9 cellular contexts compared by ENCODE assay signal in the genomic region with DNA sequence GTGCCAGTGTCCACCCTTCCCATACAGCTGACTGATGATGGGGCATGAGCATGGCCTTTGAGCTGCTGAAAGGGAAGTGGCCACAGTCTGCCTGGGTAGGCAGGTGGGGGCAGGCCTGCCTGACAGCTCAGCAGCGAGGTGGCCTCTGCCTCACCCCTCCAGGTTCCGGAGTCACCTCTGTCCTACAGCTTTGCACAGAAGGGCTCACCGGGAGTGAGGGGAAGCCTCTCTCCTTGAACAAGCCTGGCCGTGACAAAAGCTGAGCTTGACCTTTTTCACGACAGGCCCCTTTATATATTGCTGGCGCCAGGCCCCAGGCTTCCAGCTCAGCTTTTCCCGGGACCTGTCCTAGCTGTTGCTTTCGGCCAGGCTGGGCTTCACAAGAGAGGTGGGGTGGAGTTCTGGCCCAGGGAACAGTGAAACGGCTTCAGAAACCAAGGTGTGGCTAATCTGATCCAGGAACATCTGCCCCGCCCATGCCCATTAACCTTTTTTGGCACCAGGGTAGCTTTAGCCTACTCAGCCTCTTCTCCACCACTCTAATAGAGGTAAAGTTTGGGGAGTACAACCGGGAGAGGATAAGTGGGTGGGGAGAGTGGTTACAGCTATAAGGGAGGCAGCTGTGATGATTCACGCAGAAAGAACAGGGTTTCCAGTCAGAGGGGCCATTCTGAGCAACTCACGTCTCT. TPM values are rescaled to one million over a fixed set of nuclear protein-coding genes. Genes with fewer than 3 reads are reported as not detected.
A peak's percentile ranks its signal among the peaks of the same experiment; 100 is the strongest.
DNase-seq lines count a peak whose midpoint lies in the region; ATAC-seq and TF ChIP-seq lines count a peak whose summit lies in the region.
"Had no signal": no experiment of that assay in that cellular context is flagged by ENCODE, and none has a peak within 500 bp of the region (broad histone marks: within the 10 kb centered on the region; RNA-seq: fewer than 3 reads in every experiment).

No MANE protein-coding gene starts in this region.

- no peak for ATAC-seq in HG02885 (IDR thresholded peaks at IDR 0.05; ENCODE audit: poor library complexity, unreplicated experiment)
- ATAC-seq in GM21723 (IDR thresholded peaks at IDR 0.05; ENCODE audit: unreplicated experiment), result no peak

- WGBS in suprapubic skin, result 32% methylated on average over 8 of the region's 13 CpGs

- peaks cover 57% of the 10 kb centered on the region for H3K4me1 Mint-ChIP-seq in activated T-cell treated with anti-CD3 and anti-CD28 coated beads, Interleukin-2, amount 50 U/mL, for 24 hours (ENCODE audit: low read depth)

- no peak for TF ChIP-seq EP300 in suprapubic skin (IDR thresholded peaks at IDR 0.05)

- H3K27ac Mint-ChIP-seq in activated T-cell treated with anti-CD3 and anti-CD28 coated beads, Interleukin-2, amount 50 U/mL, for 24 hours, result peak overlapping the region; percentile 98
- H3K27ac Mint-ChIP-seq: CD4-positive, CD25-positive, alpha-beta regulatory T cell had no signal

- H3K27me3 ChIP-seq in suprapubic skin, result no peaks in the 10 kb centered on the region

- H3K9me3 Mint-ChIP-seq in activated T-cell treated with anti-CD3 and anti-CD28 coated beads, Interleukin-2, amount 50 U/mL, for 24 hours, result no peaks in the 10 kb centered on the region
- H3K9me3 Mint-ChIP-seq: CD4-positive, CD25-positive, alpha-beta regulatory T cell had no signal

- H3K36me3 ChIP-seq in suprapubic skin, result no peaks in the 10 kb centered on the region

- H3K36me3 Mint-ChIP-seq in activated T-cell treated with anti-CD3 and anti-CD28 coated beads, Interleukin-2, amount 50 U/mL, for 24 hours (ENCODE audit: low read depth), result no peaks in the 10 kb centered on the region
- H3K36me3 Mint-ChIP-seq: CD4-positive, CD25-positive, alpha-beta regulatory T cell had no signal

- TF ChIP-seq CTCF in suprapubic skin (IDR thresholded peaks at IDR 0.05), result no peak

- no peaks in the 10 kb centered on the region for H3K27me3 Mint-ChIP-seq in activated T-cell treated with anti-CD3 and anti-CD28 coated beads, Interleukin-2, amount 50 U/mL, for 24 hours

- peak overlapping the region; percentile 2 for H3K4me3 ChIP-seq in suprapubic skin

- peak overlapping the region; percentile 60 for H3K4me3 Mint-ChIP-seq in activated T-cell treated with anti-CD3 and anti-CD28 coated beads, Interleukin-2, amount 50 U/mL, for 24 hours
- H3K4me3 Mint-ChIP-seq: CD4-positive, CD25-positive, alpha-beta regulatory T cell had no signal

- peaks cover 64% of the 10 kb centered on the region for H3K4me1 ChIP-seq in suprapubic skin

- TF ChIP-seq POLR2A in suprapubic skin (IDR thresholded peaks at IDR 0.05), result no peak

- H3K9me3 ChIP-seq in suprapubic skin, result no peaks in the 10 kb centered on the region

- DNase-seq in activated T-cell treated with anti-CD3 and anti-CD28 coated beads for 48 hours (ENCODE audit: low read depth), result peak; percentile 38
- no peak for DNase-seq in activated T-cell treated with anti-CD3 and anti-CD28 coated beads, Interleukin-2, amount 50 U/mL, for 1 hour
- DNase-seq in activated T-cell treated with anti-CD3 and anti-CD28 coated beads, Interleukin-2, amount 50 U/mL, for 24 hours, result peak; percentile 40
- peak; percentile 73 for DNase-seq in kidney tubule cell (ENCODE audit: low spot score)
- no peak for DNase-seq in suprapubic skin (ENCODE audit: low spot score in 2 of 2)
- DNase-seq in NK-92 (lab: John Stamatoyannopoulos, UW; ENCODE audit: unreplicated experiment), result no peak
- DNase-seq: CD4-positive, CD25-positive, alpha-beta regulatory T cell had no signal

- H3K27ac ChIP-seq in suprapubic skin, result peak overlapping the region; percentile 89

RNA-seq across cellular contexts. Expression of gene C6orf132, which starts 42.9 kb away (rescaled TPM):
- 100 to 1,000 TPM; 112 to 150 (median 122) TPM for total RNA-seq in suprapubic skin
- total RNA-seq: CD4-positive, CD25-positive, alpha-beta regulatory T cell had no signal

RNA-seq across cellular contexts. Expression of gene TAF8, which starts 49.2 kb away (rescaled TPM):
- 10 to 100 TPM; 19.2 to 28.5 (median 26.4) TPM for total RNA-seq in suprapubic skin

Comparison
In these comparisons a context has a peak if more than half of its experiments do, and no peak if none do; other contexts are left out.
1. DNase-seq: peak in activated T-cell treated with anti-CD3 and anti-CD28 coated beads for 48 hours (single experiment), activated T-cell treated with anti-CD3 and anti-CD28 coated beads, Interleukin-2, amount 50 U/mL, for 24 hours (single experiment) and kidney tubule cell (single experiment); none in activated T-cell treated with anti-CD3 and anti-CD28 coated beads, Interleukin-2, amount 50 U/mL, for 1 hour (single experiment), suprapubic skin (0 of 2) and NK-92 (single experiment).